In the genomic region with DNA sequence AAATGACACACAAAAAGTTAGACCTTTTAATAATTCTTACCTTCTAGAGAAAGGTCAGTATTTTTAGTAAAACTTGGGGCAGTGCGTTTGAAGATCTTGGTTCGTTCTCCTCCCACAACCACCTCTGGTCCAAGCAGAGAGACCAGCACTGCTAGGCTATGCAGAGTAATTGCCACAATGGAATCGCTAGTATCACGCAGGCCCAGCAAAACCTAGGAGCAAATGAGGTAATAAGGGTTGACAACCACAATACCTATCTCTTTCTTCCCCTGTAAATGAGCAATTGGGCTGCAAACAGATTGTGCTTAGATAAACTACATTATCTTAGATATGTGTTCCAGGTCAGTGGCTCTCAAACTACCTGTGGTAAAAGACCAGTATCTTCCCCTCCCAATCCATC, we compare ENCODE assay signal across 35 cellular contexts.
"Had no signal": no experiment of that assay in that cellular context is flagged by ENCODE, and none has a peak within 500 bp of the region (broad histone marks: within the 10 kb centered on the region; RNA-seq: fewer than 3 reads in every experiment).

No MANE protein-coding gene starts in this region.

- H3K4me3 ChIP-seq: MG63, SK-N-MC had no signal

- H3K27me3 Mint-ChIP-seq: activated CD4-positive, alpha-beta memory T cell treated with anti-CD3 and anti-CD28 coated beads for 36 hours; activated naive CD8-positive, alpha-beta T cell treated with anti-CD3 and anti-CD28 coated beads for 36 hours; activated T-helper 17 cell treated with anti-CD3 and anti-CD28 coated beads, Interleukin-2, amount 50 U/mL, for 72 hours had no signal

- H3K9me3 ChIP-seq: MG63 had no signal

- H3K27ac Mint-ChIP-seq: activated CD4-positive, alpha-beta memory T cell treated with anti-CD3 and anti-CD28 coated beads for 36 hours; activated naive CD8-positive, alpha-beta T cell treated with anti-CD3 and anti-CD28 coated beads for 36 hours; activated T-helper 17 cell treated with anti-CD3 and anti-CD28 coated beads, Interleukin-2, amount 50 U/mL, for 72 hours; T-helper 1 cell treated with Interleukin-12 subunit alpha and Interleukin-12 subunit beta and Interleukin-4 antibody, amounts not matched to agents 30 μg/mL and 1 μg/mL, for 36 hours; T-helper 2 cell treated with Interferon-gamma antibody and Interleukin-4, amounts not matched to agents 5 μg/mL and 100 μg/mL, for 36 hours; WTC11 had no signal

- H3K9me3 Mint-ChIP-seq: activated CD4-positive, alpha-beta memory T cell treated with anti-CD3 and anti-CD28 coated beads for 36 hours; activated naive CD8-positive, alpha-beta T cell treated with anti-CD3 and anti-CD28 coated beads for 36 hours; activated T-helper 17 cell treated with anti-CD3 and anti-CD28 coated beads, Interleukin-2, amount 50 U/mL, for 72 hours; T-helper 1 cell treated with Interleukin-12 subunit alpha and Interleukin-12 subunit beta and Interleukin-4 antibody, amounts not matched to agents 30 μg/mL and 1 μg/mL, for 36 hours; T-helper 2 cell treated with Interferon-gamma antibody and Interleukin-4, amounts not matched to agents 5 μg/mL and 100 μg/mL, for 36 hours; WTC11 had no signal

- DNase-seq: activated CD4-positive, alpha-beta memory T cell treated with anti-CD3 and anti-CD28 coated beads for 36 hours; activated CD4-positive, alpha-beta T cell treated with anti-CD3 and anti-CD28 coated beads for 4 hours; activated CD4-positive, alpha-beta T cell treated with anti-CD3 and anti-CD28 coated beads, Interleukin-2, amount 50 U/mL, for 1 hour; activated CD8-positive, alpha-beta memory T cell treated with anti-CD3 and anti-CD28 coated beads, Interleukin-2, amount 50 U/mL, for 4 hours; activated effector memory CD4-positive, alpha-beta T cell treated with anti-CD3 and anti-CD28 coated beads, Interleukin-2, amount 50 U/mL, for 16 hours; activated naive CD4-positive, alpha-beta T cell; activated naive CD4-positive, alpha-beta T cell treated with anti-CD3 and anti-CD28 coated beads, Interleukin-2, amount 50 U/mL, for 16 hours; activated naive CD8-positive, alpha-beta T cell treated with anti-CD3 and anti-CD28 coated beads for 36 hours; activated T-cell treated with anti-CD3 and anti-CD28 coated beads for 4 hours; activated T-cell treated with anti-CD3 and anti-CD28 coated beads, Interleukin-2, amount 50 U/mL, for 48 hours; amniotic stem cell; aorta; brain microvascular endothelial cell; central memory CD4-positive, alpha-beta T cell; NCI-H1048; NCI-H1105 treated with DMSO at 0.1 percent for 48 hours; NCI-H1436; NCI-H1694; NCI-H1930; NCI-H2081 treated with DMSO at 0.1 percent for 48 hours; NCI-H446 treated with DMSO at 0.1 percent for 48 hours; NCI-H524; NCI-H748 treated with DMSO at 0.1 percent for 48 hours; NK-92 treated with Interleukin-12 subunit alpha and Interleukin-12 subunit beta, amount 100 ng/mL, for 24 hours had no signal

- H3K27ac ChIP-seq: brain microvascular endothelial cell, RWPE1, SK-N-MC had no signal

- H3K4me1 Mint-ChIP-seq: activated T-helper 17 cell treated with anti-CD3 and anti-CD28 coated beads, Interleukin-2, amount 50 U/mL, for 72 hours; WTC11 had no signal

- H3K27me3 ChIP-seq: brain microvascular endothelial cell, MG63 had no signal

- FAIRE-seq: RCC 7860, TTC549 had no signal

- ATAC-seq: activated CD4-positive, CD25-positive, alpha-beta regulatory T cell treated with anti-CD3 and anti-CD28 coated beads, Interleukin-2, amount 50 U/mL, for 24 hours; activated T-helper 17 cell treated with anti-CD3 and anti-CD28 coated beads, Interleukin-2, amount 50 U/mL, for 72 hours; Right ventricle myocardium inferior; WTC11 had no signal

- H3K4me3 Mint-ChIP-seq: activated CD4-positive, alpha-beta memory T cell treated with anti-CD3 and anti-CD28 coated beads for 36 hours; activated naive CD8-positive, alpha-beta T cell treated with anti-CD3 and anti-CD28 coated beads for 36 hours; activated T-helper 17 cell treated with anti-CD3 and anti-CD28 coated beads, Interleukin-2, amount 50 U/mL, for 72 hours; T-helper 1 cell treated with Interleukin-12 subunit alpha and Interleukin-12 subunit beta and Interleukin-4 antibody, amounts not matched to agents 30 μg/mL and 1 μg/mL, for 36 hours; T-helper 2 cell treated with Interferon-gamma antibody and Interleukin-4, amounts not matched to agents 5 μg/mL and 100 μg/mL, for 36 hours; WTC11 had no signal
